In the genomic region with DNA sequence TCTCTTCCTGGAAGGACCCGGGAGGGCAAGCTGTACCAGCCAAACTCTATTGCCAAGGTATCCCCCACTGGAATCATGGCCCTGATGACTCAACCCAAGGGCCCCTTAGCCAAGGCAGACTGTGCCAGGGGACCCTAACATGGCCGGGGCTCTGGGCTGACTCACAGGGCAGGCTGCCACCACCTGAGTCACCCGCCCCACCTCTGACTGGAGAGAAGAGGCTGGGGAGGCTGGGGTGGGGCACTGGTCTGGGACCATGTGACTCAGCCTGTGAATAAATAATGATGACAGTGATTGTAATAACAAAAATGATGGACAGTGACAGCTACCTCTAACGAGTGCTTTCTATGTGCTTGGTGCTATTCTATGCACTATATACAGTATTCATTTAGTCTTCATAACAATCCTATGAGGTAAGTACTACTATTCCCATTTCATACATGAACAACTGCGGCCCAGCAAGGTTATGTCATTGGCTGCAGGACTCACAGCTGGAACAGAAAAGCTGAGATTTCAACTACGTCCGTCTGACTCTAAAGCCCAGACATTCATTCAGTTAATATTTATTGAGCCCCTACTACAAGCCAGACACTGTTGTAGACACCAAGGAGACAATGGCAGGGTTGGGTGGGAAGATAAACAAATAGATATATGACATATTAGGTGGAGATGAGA, we compare ENCODE assay signal across 1 cellular context.
TF ChIP-seq lines count a peak whose summit lies in the region.

No MANE protein-coding gene starts in this region.

TF ChIP-seq in HepG2, 621 proteins besides CTCF, POLR2A, EP300 and RAD21 (continued from another document):
- TF ChIP-seq NFAT5 (CRISPR knock-in tag; IDR thresholded peaks at IDR 0.05) (no peak), HIC2 (CRISPR knock-in tag; IDR thresholded peaks at IDR 0.05; ENCODE audit: low read depth) (0 out of 2 replicates have a peak, but pooled peaks have one; percentile 28), GLI4 (CRISPR knock-in tag; IDR thresholded peaks at IDR 0.05; ENCODE audit: borderline replicate concordance) (no peak)
